Comparison of ENCODE assay signal across 9 cellular contexts in genomic region chr3:99747915-99748314, GRCh38.
DNase-seq lines count a peak whose midpoint lies in the region; ATAC-seq and TF ChIP-seq lines count a peak whose summit lies in the region.
"Had no signal": no experiment of that assay in that cellular context is flagged by ENCODE, and none has a peak within 500 bp of the region (broad histone marks: within the 10 kb centered on the region; RNA-seq: fewer than 3 reads in every experiment).

No MANE protein-coding gene starts in this region.

- H3K4me2 ChIP-seq in IMR-90 (ENCODE audit: low read depth, low read length) (no peak overlapping the region), mesendoderm (ENCODE audit: low read length) (no peak overlapping the region)

- TF ChIP-seq CTCF in C4-2B (conservative IDR thresholded peaks at IDR 0.05) (peak; percentile 17), IMR-90 (conservative IDR thresholded peaks at IDR 0.05; ENCODE audit: low read depth, low read length) (peak; percentile 50), brain microvascular endothelial cell (IDR thresholded peaks at IDR 0.05; ENCODE audit: low read depth, low read length, missing control alignments) (peak; percentile 71), uterus (IDR thresholded peaks at IDR 0.05) (no peak)

- H4K5ac ChIP-seq in IMR-90 (ENCODE audit: low read depth, low read length) (peak overlapping the region; percentile 24; the same call in 1 of the 2 replicates), mesendoderm (ENCODE audit: low read length) (no peak overlapping the region)

- H3K9me1 ChIP-seq in IMR-90 (ENCODE audit: insufficient read depth, low read length): peaks cover 3% of the 10 kb centered on the region

- H3K56ac ChIP-seq in IMR-90 (ENCODE audit: extremely low read depth, insufficient read depth, low read length) (no peak overlapping the region), mesendoderm (ENCODE audit: low read length) (no peak overlapping the region)

- H3K27ac ChIP-seq in C4-2B: no peak overlapping the region
- no peak overlapping the region for H3K27ac ChIP-seq in IMR-90 (ENCODE audit: insufficient read depth, low read length)
- H3K27ac ChIP-seq in brain microvascular endothelial cell: peak overlapping the region; percentile 17
- H3K27ac ChIP-seq in mesendoderm (ENCODE audit: low read depth, low read length): no peak overlapping the region
- H3K27ac ChIP-seq in uterus: no peak overlapping the region

- ATAC-seq in IMR-90 (ENCODE audit: low read depth): peak; percentile 78
- ATAC-seq in GM21528 (IDR thresholded peaks at IDR 0.05; ENCODE audit: low FRiP score, unreplicated experiment): no peak
- no peak for ATAC-seq in GM18870 (IDR thresholded peaks at IDR 0.05; ENCODE audit: unreplicated experiment)

- peak; percentile 32 for DNase-seq in IMR-90
- DNase-seq in brain microvascular endothelial cell: peak; percentile 24
- DNase-seq in mesendoderm: peak; percentile 25
- no peak for DNase-seq in uterus
- no peak for DNase-seq in activated gamma-delta T cell (lab: John Stamatoyannopoulos, UW)
- DNase-seq: activated T-cell treated with anti-CD3 and anti-CD28 coated beads, Interleukin-2, amount 50 U/mL, for 1 hour had no signal

- WGBS in IMR-90 (ENCODE audit: extremely low coverage in 2 of 2, insufficient read length in 1 of 2), 2 experiments: no CpG with 5 or more reads among the region's 3 CpGs
- WGBS in mesendoderm (ENCODE audit: extremely low coverage, insufficient coverage, low lambda C conversion rate): no CpG with 5 or more reads among the region's 3 CpGs

- H2BK120ac ChIP-seq in IMR-90 (ENCODE audit: low read depth, low read length): no peak overlapping the region
- no peak overlapping the region for H2BK120ac ChIP-seq in mesendoderm (ENCODE audit: low read depth, low read length)

- H3K9ac ChIP-seq in IMR-90 (ENCODE audit: low read depth, low read length) (no peak overlapping the region), mesendoderm (ENCODE audit: low read length) (no peak overlapping the region)

- no peak overlapping the region for H3K4ac ChIP-seq in IMR-90 (ENCODE audit: low read depth, low read length)
- H3K4ac ChIP-seq in mesendoderm (ENCODE audit: low read depth, low read length): no peak overlapping the region

- H4K20me1 ChIP-seq in IMR-90 (ENCODE audit: insufficient read depth, low read length): no peaks in the 10 kb centered on the region

- H3K4me1 ChIP-seq in IMR-90 (ENCODE audit: control insufficient read depth, insufficient read depth, low read length): peaks cover 8% of the 10 kb centered on the region; the same call in 1 of the 2 replicates
- H3K4me1 ChIP-seq in mesendoderm (ENCODE audit: control insufficient read depth, low read depth, low read length): no peaks in the 10 kb centered on the region
- H3K4me1 ChIP-seq in uterus: no peaks in the 10 kb centered on the region

- H3K27me3 ChIP-seq in IMR-90 (ENCODE audit: control insufficient read depth, insufficient read depth, low read length) (no peaks in the 10 kb centered on the region), brain microvascular endothelial cell (replicated peaks) (no peaks in the 10 kb centered on the region), mesendoderm (ENCODE audit: insufficient read depth, low read length, poor library complexity) (no peaks in the 10 kb centered on the region), uterus (no peaks in the 10 kb centered on the region)

- in situ Hi-C loops in IMR-90 (cut with MboI; ENCODE audit: low sequenced_read_pairs): no loop called here
- in situ Hi-C loops in brain microvascular endothelial cell (cut with HindIII; ENCODE audit: low pct_ligation_motif_present, low sequenced_read_pairs): no loop called here

- H4K8ac ChIP-seq in IMR-90 (ENCODE audit: low read depth in 2 of 2, low read length in 2 of 2) (no peak overlapping the region), mesendoderm (ENCODE audit: low read depth, low read length) (no peak overlapping the region)

- no peak for TF ChIP-seq POLR2A in IMR-90 (IDR thresholded peaks at IDR 0.05; ENCODE audit: low read depth, low read length)
- TF ChIP-seq POLR2A in uterus (IDR thresholded peaks at IDR 0.05): no peak

- H3K36me3 ChIP-seq in IMR-90 (ENCODE audit: control insufficient read depth, insufficient read depth, low read length) (no peaks in the 10 kb centered on the region), brain microvascular endothelial cell (replicated peaks) (peaks cover 13% of the 10 kb centered on the region), mesendoderm (ENCODE audit: control insufficient read depth, insufficient read depth, low read length) (no peaks in the 10 kb centered on the region), uterus (no peaks in the 10 kb centered on the region)

- no peak overlapping the region for H3K14ac ChIP-seq in IMR-90 (replicated peaks; ENCODE audit: low read depth, low read length)

- H2BK5ac ChIP-seq in IMR-90 (ENCODE audit: low read depth, low read length, poor library complexity, severe bottlenecking) (no peak overlapping the region), mesendoderm (ENCODE audit: low read length) (no peak overlapping the region)

- no peak overlapping the region for H3K23ac ChIP-seq in IMR-90 (ENCODE audit: low read depth, low read length)
- H3K23ac ChIP-seq in mesendoderm (ENCODE audit: low read length): no peak overlapping the region

- H2AK5ac ChIP-seq in IMR-90 (ENCODE audit: low read depth, low read length): no peak overlapping the region
- no peak overlapping the region for H2AK5ac ChIP-seq in mesendoderm (ENCODE audit: low read length)

- intact Hi-C loops in IMR-90 (cut with micrococcal nuclease): loop anchor here (5.0 kb wide), 1 partner anchor 56 kb away; no protein-coding TSS in a partner anchor
- intact Hi-C loops in uterus (cut with DNase I; ENCODE audit: low total_unique reads): no loop called here

- no peak overlapping the region for H2AFZ ChIP-seq in IMR-90 (replicated peaks; ENCODE audit: low read length, poor library complexity)

- H2BK20ac ChIP-seq in IMR-90 (ENCODE audit: low read depth, low read length): no peak overlapping the region

- peak; percentile 51 for TF ChIP-seq RAD21 in IMR-90 (IDR thresholded peaks at IDR 0.05; ENCODE audit: low read length)

- H3K9me3 ChIP-seq in IMR-90 (ENCODE audit: control insufficient read depth, insufficient read depth, low read length) (no peaks in the 10 kb centered on the region), uterus (no peaks in the 10 kb centered on the region)

- dilution Hi-C loops in IMR-90 (cut with HindIII; ENCODE audit: low sequenced_read_pairs, unreplicated experiment): no loop called here

- no TSS peak for BruUV-seq in IMR-90 (replicated peaks; lab: Mats Ljungman, UMichigan)

- no peaks in the 10 kb centered on the region for H3K79me2 ChIP-seq in mesendoderm (ENCODE audit: control insufficient read depth, insufficient read depth, low read length)

- POLR2A ChIA-PET in IMR-90 (lab: Charles Lee; ENCODE audit: unreplicated experiment): interaction anchor here (1.1 kb wide), 1 partner anchor 110 kb away, joined by 4 read pairs; no protein-coding TSS in a partner anchor

- no peak overlapping the region for H2AK9ac ChIP-seq in IMR-90 (replicated peaks; ENCODE audit: low read depth, low read length, poor library complexity)

- no peak overlapping the region for H3K4me3 ChIP-seq in IMR-90 (ENCODE audit: insufficient read depth, low read depth, low read length)
- no peak overlapping the region for H3K4me3 ChIP-seq in brain microvascular endothelial cell (ENCODE audit: low read depth, low read length)
- H3K4me3 ChIP-seq in mesendoderm (ENCODE audit: low read length): no peak overlapping the region
- no peak overlapping the region for H3K4me3 ChIP-seq in uterus

- no peak overlapping the region for H4K91ac ChIP-seq in IMR-90 (ENCODE audit: insufficient read depth, low read depth, low read length)

- H2BK15ac ChIP-seq in IMR-90 (ENCODE audit: low read depth, low read length) (no peak overlapping the region), mesendoderm (replicated peaks; ENCODE audit: low read depth) (no peak overlapping the region)

- no peak overlapping the region for H3K18ac ChIP-seq in IMR-90 (ENCODE audit: low read depth, low read length)
- no peak overlapping the region for H3K18ac ChIP-seq in mesendoderm (ENCODE audit: low read length)

- peaks cover 0 to 12% of the 10 kb centered on the region in 2 experiments; a peak in 2 of 4 replicates for H3K79me1 ChIP-seq in IMR-90 (ENCODE audit: low read depth in 1 of 2, low read length in 2 of 2)
- no peaks in the 10 kb centered on the region for H3K79me1 ChIP-seq in mesendoderm (ENCODE audit: low read length)

- CTCF ChIA-PET in IMR-90 (lab: Yijun Ruan, JAX): interaction anchor here (0.6 to 1.2 kb wide), 6 partner anchors 10 to 633 kb away, joined by 3 to 4 read pairs (median 3); no protein-coding TSS in a partner anchor

TF ChIP-seq in IMR-90, 13 proteins besides CTCF, POLR2A, EP300 and RAD21:
- no peak for TF ChIP-seq RFX5 (IDR thresholded peaks at IDR 0.05; ENCODE audit: low read depth, low read length)

Comparison
In these comparisons a context has a peak if more than half of its experiments do, and no peak if none do; other contexts are left out.
1. CTCF ChIP-seq: peak in C4-2B (single experiment), IMR-90 (single experiment) and brain microvascular endothelial cell (single experiment); none in uterus (0 of 4).
2. DNase-seq: peak in IMR-90 (single experiment), brain microvascular endothelial cell (single experiment) and mesendoderm (single experiment); none in uterus (0 of 2) and activated gamma-delta T cell (single experiment).